Comparison of ENCODE assay signal across 9 cellular contexts in the genomic region with DNA sequence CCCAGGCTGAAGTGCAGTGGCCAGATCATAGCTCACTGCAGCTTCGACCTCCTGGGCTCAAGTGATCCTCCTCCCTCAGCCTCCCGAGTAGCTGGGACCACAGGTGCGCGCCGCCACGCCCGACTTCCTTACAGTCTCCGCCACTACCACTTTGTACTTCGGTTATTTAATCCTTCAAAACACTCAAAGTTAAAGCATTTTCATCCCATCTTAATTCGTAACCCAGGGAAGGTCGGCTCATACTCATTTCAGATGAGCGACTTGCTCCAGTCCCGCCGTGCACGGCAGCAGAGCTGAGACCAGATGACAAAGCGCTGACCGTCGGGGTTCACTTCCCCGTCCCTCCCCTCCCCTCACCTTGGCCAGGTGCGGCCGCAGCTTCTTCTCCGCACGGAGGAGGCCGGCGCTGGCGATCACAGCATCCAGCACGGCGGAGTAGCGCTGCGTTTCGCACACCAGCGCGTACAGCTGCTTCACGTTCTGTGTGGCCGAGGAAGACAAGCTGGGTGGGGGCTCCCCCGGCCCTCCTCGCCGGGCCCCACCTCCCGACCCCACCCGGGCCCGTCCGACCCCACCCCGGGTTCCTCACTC. TPM values are rescaled to one million over a fixed set of nuclear protein-coding genes. Genes with fewer than 3 reads are reported as not detected.
DNase-seq lines count a peak whose midpoint lies in the region; ATAC-seq and TF ChIP-seq lines count a peak whose summit lies in the region.
"Had no signal": no experiment of that assay in that cellular context is flagged by ENCODE, and none has a peak within 500 bp of the region (broad histone marks: within the 10 kb centered on the region; RNA-seq: fewer than 3 reads in every experiment).

No MANE protein-coding gene starts in this region.

- intact Hi-C loops in posterior vena cava (cut with DNase I), result no loop called here

- peaks cover 10% of the 10 kb centered on the region; the same call in 1 of the 2 replicates for H4K20me1 ChIP-seq in Karpas-422 (ENCODE audit: insufficient read depth, low read depth, low read length)

- no peaks in the 10 kb centered on the region for H3K9me2 ChIP-seq in Karpas-422 (replicated peaks; ENCODE audit: insufficient read depth, low read length)

- H3K27ac ChIP-seq in Karpas-422 (ENCODE audit: low read length), result 0 out of 2 replicates have a peak overlapping the region, but pooled peaks have one; percentile 22

- peak overlapping the region; percentile 98 for H3K4me3 ChIP-seq in Karpas-422 (ENCODE audit: low read length)
- H3K4me3 ChIP-seq in choroid plexus epithelial cell (ENCODE audit: low read depth, low read length), result peak overlapping the region; percentile 61
- peak overlapping the region; percentile 66 for H3K4me3 ChIP-seq in mononuclear cell (ENCODE audit: low read length)

- peak overlapping the region; percentile 77 for H3K4me2 ChIP-seq in Karpas-422 (ENCODE audit: low read depth, low read length, poor library complexity, severe bottlenecking)

- H2AFZ ChIP-seq in Karpas-422 (ENCODE audit: low read length), result peak overlapping the region; percentile 42

- ATAC-seq in GM21723 (IDR thresholded peaks at IDR 0.05; ENCODE audit: unreplicated experiment), result peak; percentile 27

- peaks cover 5% of the 10 kb centered on the region for H3K36me3 ChIP-seq in Karpas-422 (ENCODE audit: insufficient read depth, low read length)

- peak; percentile 49 for DNase-seq in GM13977 (ENCODE audit: low spot score)
- no peak for DNase-seq in Karpas-422
- no peak for DNase-seq in choroid plexus epithelial cell (ENCODE audit: low read depth)
- no peak for DNase-seq in KBM-7
- DNase-seq in RKO (ENCODE audit: low spot score), result no peak
- no peak for DNase-seq in posterior vena cava (ENCODE audit: low spot score)

- H3K4me1 ChIP-seq in Karpas-422 (ENCODE audit: low read length), result peaks cover 16% of the 10 kb centered on the region
- peaks cover 32% of the 10 kb centered on the region for H3K4me1 ChIP-seq in mononuclear cell (ENCODE audit: insufficient read depth, low read length)

- in situ Hi-C loops in GM13977 (cut with MboI; ENCODE audit: low pct_unique_long_range_greater_than_20kb, low sequenced_read_pairs, unreplicated experiment), result no loop called here
- in situ Hi-C loops in KBM-7 (cut with MboI; ENCODE audit: low pct_unique_long_range_greater_than_20kb, low sequenced_read_pairs), result no loop called here

- TF ChIP-seq CTCF in GM13977 (IDR thresholded peaks at IDR 0.05; ENCODE audit: extremely low read depth, insufficient read depth, missing control alignments) (no peak), choroid plexus epithelial cell (conservative IDR thresholded peaks at IDR 0.05; ENCODE audit: low read depth, low read length) (no peak)

- no peaks in the 10 kb centered on the region for H3K27me3 ChIP-seq in Karpas-422 (ENCODE audit: low read length)
- no peaks in the 10 kb centered on the region for H3K27me3 ChIP-seq in mononuclear cell (ENCODE audit: insufficient read depth, low read length)

- no peaks in the 10 kb centered on the region for H3K9me3 ChIP-seq in Karpas-422 (ENCODE audit: low read length)
- H3K9me3 ChIP-seq in mononuclear cell (ENCODE audit: low read depth, low read length), result no peaks in the 10 kb centered on the region

- peaks cover 22% of the 10 kb centered on the region for H3K79me2 ChIP-seq in Karpas-422 (ENCODE audit: low read length)

- H3K9ac ChIP-seq in Karpas-422 (ENCODE audit: low read length), result peak overlapping the region; percentile 87

RNA-seq across cellular contexts. Expression of a gene that starts 0.5 kb away (rescaled TPM):
- total RNA-seq in Karpas-422 (2014; rRNA removed; shearing (Covaris generic); ENCODE audit: low replicate concordance), result 31.6 and 39.4 TPM in 2 replicates
- total RNA-seq in mononuclear cell (12.9 TPM), posterior vena cava (10 to 100 TPM; 12.4 to 14.1 TPM)

RNA-seq across cellular contexts. Expression of a gene that starts 19.7 kb away (rescaled TPM):
- not detected in 2 replicates for total RNA-seq in Karpas-422 (2014; rRNA removed; shearing (Covaris generic); ENCODE audit: low replicate concordance)
- total RNA-seq in mononuclear cell (not detected), posterior vena cava (under 1 TPM in 1 of 2 donors, not detected in 1; 0.32 TPM)
- total RNA-seq: temporal lobe had no signal

RNA-seq across cellular contexts. Expression of a gene that starts 19.8 kb away (rescaled TPM):
- total RNA-seq in Karpas-422 (2014; rRNA removed; shearing (Covaris generic); ENCODE audit: low replicate concordance), result not detected in 2 replicates
- total RNA-seq in mononuclear cell (not detected), posterior vena cava (not detected)
